Comparison of ENCODE assay signal across 9 cellular contexts in genomic region chr4:82785248-82786003, GRCh38. TPM values are rescaled to one million over a fixed set of nuclear protein-coding genes. Genes with fewer than 3 reads are reported as not detected.
A peak's percentile ranks its signal among the peaks of the same experiment; 100 is the strongest.
DNase-seq lines count a peak whose midpoint lies in the region; ATAC-seq and TF ChIP-seq lines count a peak whose summit lies in the region.
"Had no signal": no experiment of that assay in that cellular context is flagged by ENCODE, and none has a peak within 500 bp of the region (broad histone marks: within the 10 kb centered on the region; RNA-seq: fewer than 3 reads in every experiment).

No MANE protein-coding gene starts in this region.

- WGBS in hepatocyte (ENCODE audit: low lambda C conversion rate, missing lambda C conversion rate) = 9% methylated on average over 7 of the region's 7 CpGs
- 27 to 32% methylated on average over 7 of the region's 7 CpGs for WGBS in transverse colon (ENCODE audit: low coverage in 1 of 2), 2 donors

- peaks cover 14% of the 10 kb centered on the region for H3K79me2 ChIP-seq in hepatocyte

- H3K9me3 ChIP-seq in hepatocyte (ENCODE audit: low read depth) (no peaks in the 10 kb centered on the region), transverse colon (no peaks in the 10 kb centered on the region)

- peak overlapping the region; percentile 51 for H3K4me2 ChIP-seq in hepatocyte

- H2AFZ ChIP-seq in hepatocyte = no peak overlapping the region

- TF ChIP-seq CTCF in hepatocyte (IDR thresholded peaks at IDR 0.05; ENCODE audit: poor library complexity) = no peak
- no peak for TF ChIP-seq CTCF in transverse colon (IDR thresholded peaks at IDR 0.05)

- H3K36me3 ChIP-seq in hepatocyte (replicated peaks; ENCODE audit: insufficient read depth, low read depth) (no peaks in the 10 kb centered on the region), transverse colon (no peaks in the 10 kb centered on the region)

- peak overlapping the region; percentile 55 for H3K27ac ChIP-seq in hepatocyte
- H3K27ac ChIP-seq in transverse colon = no peak overlapping the region

- DNase-seq in A172 (ENCODE audit: low spot score) (peak; percentile 84), HCEC 1CT (peak; percentile 82), amniotic epithelial cell (ENCODE audit: low read depth) (peak; percentile 71), hepatocyte (ENCODE audit: low spot score) (no peak), transverse colon (no peak), hepatic stellate cell (ENCODE audit: low spot score) (no peak), NCI-H1105 (lab: John Stamatoyannopoulos, UW) (no peak)
- DNase-seq: NCI-H774 had no signal

- TF ChIP-seq POLR2A in transverse colon (IDR thresholded peaks at IDR 0.05) = no peak

- H3K4me3 ChIP-seq in hepatocyte (no peak overlapping the region), transverse colon (no peak overlapping the region)

- in situ Hi-C loops in transverse colon (cut with MboI; ENCODE audit: low pct_ligation_motif_present in 1 of 4, low pct_unique_long_range_greater_than_20kb in 1 of 4, low sequenced_read_pairs in 3 of 4) = no loop called here

- H3K4me1 ChIP-seq in hepatocyte (ENCODE audit: insufficient read depth) = peaks cover 18% of the 10 kb centered on the region
- H3K4me1 ChIP-seq in transverse colon = peaks cover 8 to 22% (median 17%) of the 10 kb centered on the region in 4 donors

- no peaks in the 10 kb centered on the region for H4K20me1 ChIP-seq in hepatocyte (ENCODE audit: insufficient read depth, poor library complexity, severe bottlenecking)

- ATAC-seq in GM21529 (IDR thresholded peaks at IDR 0.05; ENCODE audit: unreplicated experiment) = no peak

- H3K27me3 ChIP-seq in hepatocyte (no peaks in the 10 kb centered on the region), transverse colon (no peaks in the 10 kb centered on the region)

- no peak for TF ChIP-seq EP300 in transverse colon (IDR thresholded peaks at IDR 0.05; ENCODE audit: low read depth)

- intact Hi-C loops in transverse colon (cut with DNase I; ENCODE audit: low total_unique reads) = no loop called here

- no peaks in the 10 kb centered on the region for H3K9me2 ChIP-seq in hepatocyte (replicated peaks; ENCODE audit: insufficient read depth)

RNA-seq across cellular contexts. Expression of gene SCD5, which starts 13.2 kb away (rescaled TPM):
- total RNA-seq in A172 (2014; rRNA removed; shearing (Covaris generic)) = 11.9 and 16.6 TPM in 2 replicates
- 14.7 and 19.2 TPM in 2 replicates for total RNA-seq in hepatocyte
- polyA plus RNA-seq in hepatocyte = 5.3 and 6.4 TPM in 2 replicates
- total RNA-seq in transverse colon = 1 to 10 TPM; 1.5 to 7.5 (median 3.5) TPM

Comparison
In these comparisons a context has a peak if more than half of its experiments do, and no peak if none do; other contexts are left out.
1. DNase-seq: peak in A172 (single experiment), HCEC 1CT (single experiment) and amniotic epithelial cell (single experiment); none in hepatocyte (single experiment), transverse colon (single experiment), hepatic stellate cell (single experiment) and NCI-H1105 (single experiment).